22 cellular contexts compared by ENCODE assay signal in the genomic region with DNA sequence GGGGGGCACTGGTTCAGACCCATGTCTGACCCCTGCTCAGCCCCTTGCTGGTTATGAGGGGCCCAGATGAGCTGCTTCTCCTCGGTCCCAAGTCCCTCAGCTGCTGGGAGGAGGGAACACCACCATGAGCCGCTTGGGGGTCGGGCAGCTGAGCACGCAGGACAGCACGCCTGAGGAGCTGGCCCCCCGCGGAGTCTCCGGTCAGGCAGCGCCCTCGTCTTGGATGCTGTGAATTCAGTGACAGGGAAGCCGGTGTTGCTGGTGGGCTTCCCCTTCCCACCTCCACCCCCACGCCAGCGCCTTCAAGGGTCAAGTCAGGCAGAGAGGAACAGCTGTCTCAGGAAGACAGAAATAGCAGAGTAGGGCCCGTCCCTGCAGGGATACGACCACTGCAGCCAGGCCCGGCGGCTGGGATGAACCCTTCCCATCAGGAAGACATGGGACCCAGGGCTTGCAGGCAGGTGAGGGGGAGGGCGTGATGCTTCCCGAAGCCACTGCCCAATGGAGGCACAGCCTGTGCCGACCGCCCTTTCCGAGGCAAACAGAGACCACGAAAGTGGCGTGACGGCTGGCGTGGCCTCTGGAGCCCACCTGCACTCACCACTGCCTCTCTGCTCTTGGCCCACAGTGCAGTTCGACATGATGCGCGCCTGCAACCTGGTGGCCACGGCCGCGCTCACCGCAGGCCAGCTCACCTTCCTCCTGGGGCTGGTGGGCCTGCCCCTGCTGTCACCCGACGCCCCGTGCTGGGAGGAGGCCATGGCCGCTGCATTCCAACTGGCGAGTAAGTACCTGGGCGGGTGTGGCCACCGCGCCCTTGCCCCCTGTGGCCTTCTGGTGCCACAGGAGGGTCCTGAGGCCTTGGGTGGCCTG. TPM values are rescaled to one million over a fixed set of nuclear protein-coding genes. Genes with fewer than 3 reads are reported as not detected.
DNase-seq lines count a peak whose midpoint lies in the region; ATAC-seq and TF ChIP-seq lines count a peak whose summit lies in the region.
"Had no signal": no experiment of that assay in that cellular context is flagged by ENCODE, and none has a peak within 500 bp of the region (broad histone marks: within the 10 kb centered on the region; RNA-seq: fewer than 3 reads in every experiment).

No MANE protein-coding gene starts in this region.

- DNase-seq in chondrocyte (ENCODE audit: low spot score) (peak; percentile 69), NCI-H1092 (lab: John Stamatoyannopoulos, UW) (no peak), GM19238 (ENCODE audit: insufficient read length, low spot score) (no peak)
- DNase-seq in naive thymus-derived CD4-positive, alpha-beta T cell = no peak
- DNase-seq: activated gamma-delta T cell treated with Interleukin-2 at 50 U/mL for 16 hours; EL; foreskin melanocyte; GOT3; MV-4-11; NCI-H2081 treated with DMSO at 0.1 percent for 48 hours; NCI-H510A treated with DMSO at 0.1 percent for 48 hours; stimulated activated naive CD8-positive, alpha-beta T cell treated with anti-CD3 and anti-CD28 coated beads, Interleukin-15, amount 100 ng/mL, for 72 hours; uterus had no signal

- peaks cover 0 to 78% (median 66%) of the 10 kb centered on the region in 11 experiments; a peak in 20 of 22 replicates for H4K20me1 ChIP-seq in BLaER1 treated with 17β-estradiol and CSF1 and Interleukin-3, amounts not matched to agents 10 nM and 100 nM

- no peak overlapping the region for H3K27ac ChIP-seq in BLaER1 treated with 17β-estradiol and CSF1 and Interleukin-3, amounts not matched to agents 10 nM and 100 nM
- H3K27ac ChIP-seq in HEK293 (ENCODE audit: extremely low read depth, low read depth, low read length) = no peak overlapping the region
- peak overlapping the region; percentile 19 for H3K27ac ChIP-seq in naive thymus-derived CD4-positive, alpha-beta T cell (ENCODE audit: low read depth, low read length)

- H3K4me3 Mint-ChIP-seq in chondrocyte (ENCODE audit: unreplicated experiment) = no peak overlapping the region
- H3K4me3 Mint-ChIP-seq in naive thymus-derived CD4-positive, alpha-beta T cell = peak overlapping the region in 1 of 10 donors; percentile 100
- H3K4me3 Mint-ChIP-seq: stimulated activated naive CD8-positive, alpha-beta T cell treated with anti-CD3 and anti-CD28 coated beads, Interleukin-15, amount 100 ng/mL, for 72 hours had no signal

- no peak overlapping the region for H3K4me3 ChIP-seq in BLaER1 treated with 17β-estradiol and CSF1 and Interleukin-3, amounts not matched to agents 10 nM and 100 nM
- no peak overlapping the region for H3K4me3 ChIP-seq in HEK293 (ENCODE audit: low read depth, low read length)
- no peak overlapping the region for H3K4me3 ChIP-seq in naive thymus-derived CD4-positive, alpha-beta T cell (ENCODE audit: low read length)
- H3K4me3 ChIP-seq: K562, uterus had no signal

- H3K4me1 Mint-ChIP-seq in chondrocyte (ENCODE audit: low read depth) = peaks cover 16% of the 10 kb centered on the region
- H3K4me1 Mint-ChIP-seq in naive thymus-derived CD4-positive, alpha-beta T cell = peaks cover 60 to 89% (median 68%) of the 10 kb centered on the region in 7 donors

- H3K4me2 ChIP-seq in BLaER1 treated with 17β-estradiol and CSF1 and Interleukin-3, amounts not matched to agents 10 nM and 100 nM = peak overlapping the region in 10 of 11 experiments; percentile 27 to 98 (median 94); a peak in 19 of 22 replicates

- no peak overlapping the region for H3K9ac ChIP-seq in BLaER1 treated with 17β-estradiol and CSF1 and Interleukin-3, amounts not matched to agents 10 nM and 100 nM

- peaks cover 46 to 65% (median 60%) of the 10 kb centered on the region in 11 experiments for H3K27me3 ChIP-seq in BLaER1 treated with 17β-estradiol and CSF1 and Interleukin-3, amounts not matched to agents 10 nM and 100 nM
- no peaks in the 10 kb centered on the region for H3K27me3 ChIP-seq in naive thymus-derived CD4-positive, alpha-beta T cell (ENCODE audit: control insufficient read depth in 2 of 2, insufficient read depth in 2 of 2, low read length in 2 of 2)
- H3K27me3 ChIP-seq: uterus had no signal

- no peaks in the 10 kb centered on the region for H3K9me3 Mint-ChIP-seq in chondrocyte (ENCODE audit: low read depth)
- H3K9me3 Mint-ChIP-seq in naive thymus-derived CD4-positive, alpha-beta T cell = no peaks in the 10 kb centered on the region
- H3K9me3 Mint-ChIP-seq: stimulated activated naive CD8-positive, alpha-beta T cell treated with anti-CD3 and anti-CD28 coated beads, Interleukin-15, amount 100 ng/mL, for 72 hours had no signal

- POLR2A ChIA-PET in HEK293 (lab: Yijun Ruan, JAX) = no interaction called here
- POLR2A ChIA-PET in naive thymus-derived CD4-positive, alpha-beta T cell (lab: Charles Lee) = interaction anchor here (0.9 to 1.6 kb wide), 2 partner anchors 9 to 51 kb away, joined by 3 to 4 read pairs; no protein-coding TSS in a partner anchor

- peaks cover 11% of the 10 kb centered on the region for H3K36me3 Mint-ChIP-seq in chondrocyte (ENCODE audit: low read depth)
- H3K36me3 Mint-ChIP-seq in naive thymus-derived CD4-positive, alpha-beta T cell = peaks cover 4 to 26% (median 22%) of the 10 kb centered on the region in 5 donors

- no peaks in the 10 kb centered on the region for H3K27me3 Mint-ChIP-seq in chondrocyte (ENCODE audit: low read depth)
- no peaks in the 10 kb centered on the region for H3K27me3 Mint-ChIP-seq in naive thymus-derived CD4-positive, alpha-beta T cell
- H3K27me3 Mint-ChIP-seq: stimulated activated naive CD8-positive, alpha-beta T cell treated with anti-CD3 and anti-CD28 coated beads, Interleukin-15, amount 100 ng/mL, for 72 hours had no signal

- H3K36me3 ChIP-seq in BLaER1 treated with 17β-estradiol and CSF1 and Interleukin-3, amounts not matched to agents 10 nM and 100 nM = no peaks in the 10 kb centered on the region
- no peaks in the 10 kb centered on the region for H3K36me3 ChIP-seq in HEK293 (ENCODE audit: control insufficient read depth in 2 of 2, insufficient read depth in 1 of 2, low read length in 2 of 2)
- peaks cover 0 to 84% (median 16%) of the 10 kb centered on the region in 3 experiments for H3K36me3 ChIP-seq in naive thymus-derived CD4-positive, alpha-beta T cell (ENCODE audit: control insufficient read depth in 2 of 3, insufficient read depth in 3 of 3, low read length in 3 of 3)
- H3K36me3 ChIP-seq: uterus had no signal

- TF ChIP-seq CTCF in HEK293 (tag by site-specific recombination; IDR thresholded peaks at IDR 0.05) (no peak), chondrocyte (IDR thresholded peaks at IDR 0.05) (no peak)

- no peak for ATAC-seq in naive thymus-derived CD4-positive, alpha-beta T cell
- ATAC-seq in GM18861 (IDR thresholded peaks at IDR 0.05; ENCODE audit: unreplicated experiment) = no peak
- ATAC-seq: right cardiac atrium; stimulated activated naive CD8-positive, alpha-beta T cell treated with anti-CD3 and anti-CD28 coated beads, Interleukin-15, amount 100 ng/mL, for 72 hours had no signal

- CTCF ChIA-PET in HEK293 (lab: Yijun Ruan, JAX) = no interaction called here
- CTCF ChIA-PET in naive thymus-derived CD4-positive, alpha-beta T cell (lab: Charles Lee) = interaction anchor here (0.6 kb wide), 1 partner anchor 16 kb away, joined by 3 read pairs; no protein-coding TSS in a partner anchor

- H3K27ac Mint-ChIP-seq in chondrocyte (ENCODE audit: unreplicated experiment) = no peak overlapping the region
- peak overlapping the region in 4 of 9 donors; percentile 43 to 90 (median 76) for H3K27ac Mint-ChIP-seq in naive thymus-derived CD4-positive, alpha-beta T cell

- no peaks in the 10 kb centered on the region for H3K9me3 ChIP-seq in BLaER1 treated with 17β-estradiol and CSF1 and Interleukin-3, amounts not matched to agents 10 nM and 100 nM (replicated peaks in 1 of 11)
- H3K9me3 ChIP-seq in HEK293 (ENCODE audit: control insufficient read depth, insufficient read depth, low read depth, low read length) = no peaks in the 10 kb centered on the region
- no peaks in the 10 kb centered on the region for H3K9me3 ChIP-seq in naive thymus-derived CD4-positive, alpha-beta T cell (ENCODE audit: control insufficient read depth in 2 of 3, low read length in 3 of 3)
- H3K9me3 ChIP-seq: uterus had no signal

- peaks cover 64 to 100% (median 100%) of the 10 kb centered on the region in 10 experiments for H3K4me1 ChIP-seq in BLaER1 treated with 17β-estradiol and CSF1 and Interleukin-3, amounts not matched to agents 10 nM and 100 nM
- no peaks in the 10 kb centered on the region for H3K4me1 ChIP-seq in HEK293 (ENCODE audit: control insufficient read depth, insufficient read depth, low read length)
- peaks cover 26 to 75% of the 10 kb centered on the region in 2 donors for H3K4me1 ChIP-seq in naive thymus-derived CD4-positive, alpha-beta T cell (ENCODE audit: control insufficient read depth in 2 of 2, insufficient read depth in 2 of 2, low read length in 2 of 2)

- intact Hi-C loops in naive thymus-derived CD4-positive, alpha-beta T cell (cut with micrococcal nuclease) = no loop called here

RNA-seq across cellular contexts. Expression of a gene that starts 8.1 kb away (rescaled TPM):
- 2.9 to 9.7 TPM (median 8.4 TPM) in 3 replicates for total RNA-seq in chondrocyte
- 100 to 1,000 TPM in 2 of 5 experiments, 10 to 100 TPM in 3; 26.3 to 162 (median 47.5) TPM for total RNA-seq in naive thymus-derived CD4-positive, alpha-beta T cell
- polyA plus RNA-seq in naive thymus-derived CD4-positive, alpha-beta T cell = 100 to 1,000 TPM; 152 to 186 TPM

RNA-seq across cellular contexts. Expression of a gene that starts 48.4 kb away (rescaled TPM):
- 19.3 to 30.9 TPM (median 21.7 TPM) in 3 replicates for total RNA-seq in chondrocyte
- total RNA-seq in naive thymus-derived CD4-positive, alpha-beta T cell = 10 to 100 TPM; 46.9 to 58.9 (median 50.3) TPM
- 10 to 100 TPM; 10.5 to 18.7 TPM for polyA plus RNA-seq in naive thymus-derived CD4-positive, alpha-beta T cell

RNA-seq across cellular contexts. Expression of a gene that starts 52.8 kb away (rescaled TPM):
- total RNA-seq in chondrocyte = not detected in 3 replicates
- total RNA-seq in naive thymus-derived CD4-positive, alpha-beta T cell = under 1 TPM in 2 of 5 experiments, not detected in 3; 0.24 to 0.64 TPM
- not detected for polyA plus RNA-seq in naive thymus-derived CD4-positive, alpha-beta T cell
- total RNA-seq: activated CD8-positive, alpha-beta memory T cell treated with anti-CD3 and anti-CD28 coated beads for 36 hours; osteoblast had no signal
- polyA plus RNA-seq: endothelial cell of umbilical vein, K562, liver had no signal
